ENCODE assay signal across 15 cellular contexts in the genomic region with DNA sequence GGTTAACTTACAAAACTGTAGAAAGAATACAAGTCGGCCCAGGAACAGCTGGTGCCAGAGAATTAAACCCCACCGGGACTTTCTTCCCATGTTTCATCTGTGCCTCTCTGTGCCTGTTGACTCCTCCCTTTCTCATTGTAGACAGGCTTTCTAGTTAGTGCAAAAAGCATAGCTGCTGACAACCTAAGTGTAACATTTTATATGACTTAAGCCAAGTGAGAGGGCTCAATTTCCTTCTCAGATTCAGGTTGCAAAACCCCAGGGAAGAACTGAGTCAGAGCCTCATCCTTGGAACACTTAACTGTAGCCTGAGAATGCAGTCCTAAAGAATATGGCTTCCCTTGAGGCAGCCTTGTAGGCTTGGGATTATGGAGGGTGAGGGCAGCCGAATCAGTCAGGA.
"Had no signal": no experiment of that assay in that cellular context is flagged by ENCODE, and none has a peak within 500 bp of the region (broad histone marks: within the 10 kb centered on the region; RNA-seq: fewer than 3 reads in every experiment).

No MANE protein-coding gene starts in this region.

- H3K4me1 ChIP-seq: breast epithelium had no signal

- H3K4me3 ChIP-seq: breast epithelium, lung had no signal

- H3K9me3 ChIP-seq: breast epithelium had no signal

- FAIRE-seq: endometrium had no signal

- ATAC-seq: activated CD4-positive, CD25-positive, alpha-beta regulatory T cell treated with anti-CD3 and anti-CD28 coated beads, Interleukin-2, amount 50 U/mL, for 24 hours; activated T-cell treated with anti-CD3 and anti-CD28 coated beads, Interleukin-2, amount 50 U/mL, for 4 hours; left colon; natural killer cell; sciatic nerve had no signal

- H3K27ac ChIP-seq: breast epithelium had no signal

- H3K36me3 ChIP-seq: breast epithelium had no signal

- DNase-seq: activated effector memory CD4-positive, alpha-beta T cell treated with anti-CD3 and anti-CD28 coated beads, Interleukin-2, amount 50 U/mL, for 16 hours; activated T-cell treated with anti-CD3 and anti-CD28 coated beads, Interleukin-2, amount 50 U/mL, for 4 hours; anterior cingulate cortex; immature natural killer cell; left colon; natural killer cell; nucleus accumbens; stimulated activated CD4-positive, alpha-beta T cell treated with anti-CD3 and anti-CD28 coated beads, Interleukin-12 subunit alpha, Interleukin-12 subunit beta, amount 100 ng/mL, for 4 hours; stimulated activated naive CD4-positive, alpha-beta T cell; trophoblast cell had no signal

- H3K27me3 ChIP-seq: breast epithelium had no signal
